In the genomic region with DNA sequence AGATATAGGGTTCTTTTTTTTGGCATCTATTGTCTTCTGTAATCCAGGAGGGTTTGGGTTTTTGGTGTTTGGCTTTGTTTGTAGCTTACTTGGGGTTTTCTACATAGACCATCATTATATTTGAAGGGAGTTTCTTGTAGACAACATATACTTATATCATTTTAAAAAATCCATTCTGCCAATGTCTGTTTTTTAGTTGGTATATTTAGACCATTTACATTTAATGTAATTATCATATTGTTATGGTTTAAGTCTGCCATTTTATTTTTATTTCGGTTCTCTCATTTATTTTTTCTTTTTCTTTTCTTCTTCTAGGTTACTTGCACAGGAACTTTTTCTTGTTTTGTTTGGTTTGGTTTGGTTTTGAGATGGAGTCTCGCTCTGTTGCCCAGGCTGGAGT, we compare ENCODE assay signal across 27 cellular contexts.
"Had no signal": no experiment of that assay in that cellular context is flagged by ENCODE, and none has a peak within 500 bp of the region (broad histone marks: within the 10 kb centered on the region; RNA-seq: fewer than 3 reads in every experiment).

No MANE protein-coding gene starts in this region.

- ATAC-seq: effector memory CD8-positive, alpha-beta T cell; esophagus mucosa; foreskin keratinocyte; gastrocnemius medialis; gastroesophageal sphincter; heart left ventricle; heart right ventricle had no signal

- H3K27ac ChIP-seq: colonic mucosa, coronary artery, dorsolateral prefrontal cortex, epithelial cell of prostate, esophagus muscularis mucosa, esophagus squamous epithelium, foreskin keratinocyte, gastrocnemius medialis, gastroesophageal sphincter, heart left ventricle, heart right ventricle, hepatocyte had no signal

- H3K79me2 ChIP-seq: hepatocyte had no signal

- H3K4me2 ChIP-seq: hepatocyte had no signal

- FAIRE-seq: endometrium, endothelial cell of umbilical vein had no signal

- H3K36me3 ChIP-seq: colonic mucosa, esophagus muscularis mucosa, esophagus squamous epithelium, gastrocnemius medialis, gastroesophageal sphincter, heart left ventricle, heart right ventricle had no signal

- H3K27me3 ChIP-seq: colonic mucosa, dorsolateral prefrontal cortex, esophagus muscularis mucosa, esophagus squamous epithelium, foreskin keratinocyte, gastrocnemius medialis, gastroesophageal sphincter, heart left ventricle, heart right ventricle had no signal

- H3K4me3 ChIP-seq: colonic mucosa, coronary artery, dorsolateral prefrontal cortex, esophagus muscularis mucosa, esophagus squamous epithelium, gastrocnemius medialis, gastroesophageal sphincter, heart left ventricle, heart right ventricle, hepatocyte had no signal

- DNase-seq: colonic mucosa; cortex of kidney; dermis blood vessel endothelial cell; dorsolateral prefrontal cortex; effector CD4-positive, alpha-beta T cell; effector CD8-positive, alpha-beta T cell; effector memory CD8-positive, alpha-beta T cell; endodermal cell; erythroblast; esophagus squamous epithelium; foreskin fibroblast; foreskin keratinocyte; foreskin melanocyte; gastrocnemius medialis; glutamatergic neuron; head of caudate nucleus; heart left ventricle; heart right ventricle; hippocampal formation had no signal

- H3K9me3 ChIP-seq: colonic mucosa had no signal

- H3K4me1 ChIP-seq: colonic mucosa, foreskin keratinocyte, gastrocnemius medialis had no signal

- H2AFZ ChIP-seq: hepatocyte had no signal
